1 cellular context compared by ENCODE assay signal in the genomic region with DNA sequence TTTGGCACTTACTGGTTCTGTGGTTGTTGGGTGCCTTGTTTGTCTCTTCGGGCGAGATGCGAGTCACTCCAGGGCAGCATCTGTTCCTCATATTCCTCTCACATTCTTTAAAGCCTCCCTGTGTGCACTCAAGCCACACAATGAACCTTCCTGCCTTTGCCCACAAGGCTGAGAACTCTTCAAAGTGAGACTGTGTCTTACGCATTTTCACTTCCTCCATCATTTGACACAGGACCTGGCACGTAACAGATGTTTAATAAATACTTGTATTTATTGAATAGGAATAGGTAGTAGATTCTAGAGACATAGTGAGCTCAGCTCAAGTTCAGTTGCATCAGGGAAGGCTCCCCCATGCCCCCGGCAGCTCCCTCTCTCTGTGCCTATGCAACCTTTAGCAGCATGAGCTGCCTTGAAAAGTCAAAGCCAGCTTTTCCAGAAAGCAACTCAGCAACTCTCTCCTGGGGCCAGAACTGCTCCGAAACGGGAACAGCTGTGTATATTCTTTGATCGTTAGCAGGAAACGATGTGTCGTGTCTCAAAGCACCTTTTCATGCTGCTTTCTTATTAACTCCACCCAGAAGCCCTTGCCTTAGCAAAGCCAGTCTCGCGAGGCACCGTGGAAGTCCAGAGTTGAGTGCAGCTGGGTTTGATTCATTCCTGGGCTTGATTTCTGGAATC.
TF ChIP-seq lines count a peak whose summit lies in the region.

No MANE protein-coding gene starts in this region.

TF ChIP-seq in GM12878, 131 proteins besides CTCF, POLR2A, EP300 and RAD21 (continued from another document and continues in another):
- TF ChIP-seq, protein P1, sequence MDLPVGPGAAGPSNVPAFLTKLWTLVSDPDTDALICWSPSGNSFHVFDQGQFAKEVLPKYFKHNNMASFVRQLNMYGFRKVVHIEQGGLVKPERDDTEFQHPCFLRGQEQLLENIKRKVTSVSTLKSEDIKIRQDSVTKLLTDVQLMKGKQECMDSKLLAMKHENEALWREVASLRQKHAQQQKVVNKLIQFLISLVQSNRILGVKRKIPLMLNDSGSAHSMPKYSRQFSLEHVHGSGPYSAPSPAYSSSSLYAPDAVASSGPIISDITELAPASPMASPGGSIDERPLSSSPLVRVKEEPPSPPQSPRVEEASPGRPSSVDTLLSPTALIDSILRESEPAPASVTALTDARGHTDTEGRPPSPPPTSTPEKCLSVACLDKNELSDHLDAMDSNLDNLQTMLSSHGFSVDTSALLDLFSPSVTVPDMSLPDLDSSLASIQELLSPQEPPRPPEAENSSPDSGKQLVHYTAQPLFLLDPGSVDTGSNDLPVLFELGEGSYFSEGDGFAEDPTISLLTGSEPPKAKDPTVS (IDR thresholded peaks at IDR 0.05; ENCODE audit: low read depth, low read length) = no peak
- TF ChIP-seq ZSCAN29 (IDR thresholded peaks at IDR 0.05) = no peak
- TF ChIP-seq TBL1XR1 (IDR thresholded peaks at IDR 0.05; ENCODE audit: low read depth, low read length) = peak; percentile 94; the same call in 1 of the 2 replicates
- TF ChIP-seq, protein P2, sequence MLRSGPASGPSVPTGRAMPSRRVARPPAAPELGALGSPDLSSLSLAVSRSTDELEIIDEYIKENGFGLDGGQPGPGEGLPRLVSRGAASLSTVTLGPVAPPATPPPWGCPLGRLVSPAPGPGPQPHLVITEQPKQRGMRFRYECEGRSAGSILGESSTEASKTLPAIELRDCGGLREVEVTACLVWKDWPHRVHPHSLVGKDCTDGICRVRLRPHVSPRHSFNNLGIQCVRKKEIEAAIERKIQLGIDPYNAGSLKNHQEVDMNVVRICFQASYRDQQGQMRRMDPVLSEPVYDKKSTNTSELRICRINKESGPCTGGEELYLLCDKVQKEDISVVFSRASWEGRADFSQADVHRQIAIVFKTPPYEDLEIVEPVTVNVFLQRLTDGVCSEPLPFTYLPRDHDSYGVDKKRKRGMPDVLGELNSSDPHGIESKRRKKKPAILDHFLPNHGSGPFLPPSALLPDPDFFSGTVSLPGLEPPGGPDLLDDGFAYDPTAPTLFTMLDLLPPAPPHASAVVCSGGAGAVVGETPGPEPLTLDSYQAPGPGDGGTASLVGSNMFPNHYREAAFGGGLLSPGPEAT (IDR thresholded peaks at IDR 0.05; ENCODE audit: low read depth) = peak; percentile 98
- TF ChIP-seq SMC3 (IDR thresholded peaks at IDR 0.05; ENCODE audit: borderline replicate concordance, low read length) = no peak
- no peak for TF ChIP-seq PAX8 (IDR thresholded peaks at IDR 0.05)
- TF ChIP-seq EGR1 (IDR thresholded peaks at IDR 0.05; ENCODE audit: borderline replicate concordance in 1 of 2, low read depth in 2 of 2, low read length in 2 of 2) = no peak
- peak; percentile 16; the same call in 1 of the 2 replicates for TF ChIP-seq JUND (IDR thresholded peaks at IDR 0.05; ENCODE audit: low read depth, low read length)
- TF ChIP-seq, protein P3, sequence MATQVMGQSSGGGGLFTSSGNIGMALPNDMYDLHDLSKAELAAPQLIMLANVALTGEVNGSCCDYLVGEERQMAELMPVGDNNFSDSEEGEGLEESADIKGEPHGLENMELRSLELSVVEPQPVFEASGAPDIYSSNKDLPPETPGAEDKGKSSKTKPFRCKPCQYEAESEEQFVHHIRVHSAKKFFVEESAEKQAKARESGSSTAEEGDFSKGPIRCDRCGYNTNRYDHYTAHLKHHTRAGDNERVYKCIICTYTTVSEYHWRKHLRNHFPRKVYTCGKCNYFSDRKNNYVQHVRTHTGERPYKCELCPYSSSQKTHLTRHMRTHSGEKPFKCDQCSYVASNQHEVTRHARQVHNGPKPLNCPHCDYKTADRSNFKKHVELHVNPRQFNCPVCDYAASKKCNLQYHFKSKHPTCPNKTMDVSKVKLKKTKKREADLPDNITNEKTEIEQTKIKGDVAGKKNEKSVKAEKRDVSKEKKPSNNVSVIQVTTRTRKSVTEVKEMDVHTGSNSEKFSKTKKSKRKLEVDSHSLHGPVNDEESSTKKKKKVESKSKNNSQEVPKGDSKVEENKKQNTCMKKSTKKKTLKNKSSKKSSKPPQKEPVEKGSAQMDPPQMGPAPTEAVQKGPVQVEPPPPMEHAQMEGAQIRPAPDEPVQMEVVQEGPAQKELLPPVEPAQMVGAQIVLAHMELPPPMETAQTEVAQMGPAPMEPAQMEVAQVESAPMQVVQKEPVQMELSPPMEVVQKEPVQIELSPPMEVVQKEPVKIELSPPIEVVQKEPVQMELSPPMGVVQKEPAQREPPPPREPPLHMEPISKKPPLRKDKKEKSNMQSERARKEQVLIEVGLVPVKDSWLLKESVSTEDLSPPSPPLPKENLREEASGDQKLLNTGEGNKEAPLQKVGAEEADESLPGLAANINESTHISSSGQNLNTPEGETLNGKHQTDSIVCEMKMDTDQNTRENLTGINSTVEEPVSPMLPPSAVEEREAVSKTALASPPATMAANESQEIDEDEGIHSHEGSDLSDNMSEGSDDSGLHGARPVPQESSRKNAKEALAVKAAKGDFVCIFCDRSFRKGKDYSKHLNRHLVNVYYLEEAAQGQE (IDR thresholded peaks at IDR 0.05; ENCODE audit: low read depth, low read length) = no peak
- peak; percentile 36 for TF ChIP-seq POLR2AphosphoS5 (IDR thresholded peaks at IDR 0.05; ENCODE audit: low read length)
- TF ChIP-seq BCL11A (IDR thresholded peaks at IDR 0.05; ENCODE audit: low read depth, low read length) = peak; percentile 95
- no peak for TF ChIP-seq RBBP5 (conservative IDR thresholded peaks at IDR 0.05)
- peak; percentile 83 for TF ChIP-seq ATF7 (IDR thresholded peaks at IDR 0.05; ENCODE audit: low read depth)
- TF ChIP-seq IRF4 (IDR thresholded peaks at IDR 0.05; ENCODE audit: low read depth, low read length) = peak; percentile 76; the same call in 1 of the 2 replicates
- TF ChIP-seq CEBPB (IDR thresholded peaks at IDR 0.05; ENCODE audit: borderline replicate concordance in 1 of 2, low read depth in 2 of 2, low read length in 2 of 2) = no peak
- no peak for TF ChIP-seq KAT2A (conservative IDR thresholded peaks at IDR 0.05; ENCODE audit: control insufficient read depth, low read depth, low read length)
- TF ChIP-seq RFX5 (IDR thresholded peaks at IDR 0.05; ENCODE audit: low read depth, low read length) = no peak
- TF ChIP-seq, protein P4, sequence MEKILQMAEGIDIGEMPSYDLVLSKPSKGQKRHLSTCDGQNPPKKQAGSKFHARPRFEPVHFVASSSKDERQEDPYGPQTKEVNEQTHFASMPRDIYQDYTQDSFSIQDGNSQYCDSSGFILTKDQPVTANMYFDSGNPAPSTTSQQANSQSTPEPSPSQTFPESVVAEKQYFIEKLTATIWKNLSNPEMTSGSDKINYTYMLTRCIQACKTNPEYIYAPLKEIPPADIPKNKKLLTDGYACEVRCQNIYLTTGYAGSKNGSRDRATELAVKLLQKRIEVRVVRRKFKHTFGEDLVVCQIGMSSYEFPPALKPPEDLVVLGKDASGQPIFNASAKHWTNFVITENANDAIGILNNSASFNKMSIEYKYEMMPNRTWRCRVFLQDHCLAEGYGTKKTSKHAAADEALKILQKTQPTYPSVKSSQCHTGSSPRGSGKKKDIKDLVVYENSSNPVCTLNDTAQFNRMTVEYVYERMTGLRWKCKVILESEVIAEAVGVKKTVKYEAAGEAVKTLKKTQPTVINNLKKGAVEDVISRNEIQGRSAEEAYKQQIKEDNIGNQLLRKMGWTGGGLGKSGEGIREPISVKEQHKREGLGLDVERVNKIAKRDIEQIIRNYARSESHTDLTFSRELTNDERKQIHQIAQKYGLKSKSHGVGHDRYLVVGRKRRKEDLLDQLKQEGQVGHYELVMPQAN (conservative IDR thresholded peaks at IDR 0.05) = no peak
- TF ChIP-seq, protein P5, sequence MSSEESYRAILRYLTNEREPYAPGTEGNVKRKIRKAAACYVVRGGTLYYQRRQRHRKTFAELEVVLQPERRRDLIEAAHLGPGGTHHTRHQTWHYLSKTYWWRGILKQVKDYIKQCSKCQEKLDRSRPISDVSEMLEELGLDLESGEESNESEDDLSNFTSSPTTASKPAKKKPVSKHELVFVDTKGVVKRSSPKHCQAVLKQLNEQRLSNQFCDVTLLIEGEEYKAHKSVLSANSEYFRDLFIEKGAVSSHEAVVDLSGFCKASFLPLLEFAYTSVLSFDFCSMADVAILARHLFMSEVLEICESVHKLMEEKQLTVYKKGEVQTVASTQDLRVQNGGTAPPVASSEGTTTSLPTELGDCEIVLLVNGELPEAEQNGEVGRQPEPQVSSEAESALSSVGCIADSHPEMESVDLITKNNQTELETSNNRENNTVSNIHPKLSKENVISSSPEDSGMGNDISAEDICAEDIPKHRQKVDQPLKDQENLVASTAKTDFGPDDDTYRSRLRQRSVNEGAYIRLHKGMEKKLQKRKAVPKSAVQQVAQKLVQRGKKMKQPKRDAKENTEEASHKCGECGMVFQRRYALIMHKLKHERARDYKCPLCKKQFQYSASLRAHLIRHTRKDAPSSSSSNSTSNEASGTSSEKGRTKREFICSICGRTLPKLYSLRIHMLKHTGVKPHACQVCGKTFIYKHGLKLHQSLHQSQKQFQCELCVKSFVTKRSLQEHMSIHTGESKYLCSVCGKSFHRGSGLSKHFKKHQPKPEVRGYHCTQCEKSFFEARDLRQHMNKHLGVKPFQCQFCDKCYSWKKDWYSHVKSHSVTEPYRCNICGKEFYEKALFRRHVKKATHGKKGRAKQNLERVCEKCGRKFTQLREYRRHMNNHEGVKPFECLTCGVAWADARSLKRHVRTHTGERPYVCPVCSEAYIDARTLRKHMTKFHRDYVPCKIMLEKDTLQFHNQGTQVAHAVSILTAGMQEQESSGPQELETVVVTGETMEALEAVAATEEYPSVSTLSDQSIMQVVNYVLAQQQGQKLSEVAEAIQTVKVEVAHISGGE (CRISPR knock-in tag; IDR thresholded peaks at IDR 0.05) = no peak
- no peak for TF ChIP-seq NFXL1 (IDR thresholded peaks at IDR 0.05; ENCODE audit: borderline replicate concordance)
- TF ChIP-seq, protein P6, sequence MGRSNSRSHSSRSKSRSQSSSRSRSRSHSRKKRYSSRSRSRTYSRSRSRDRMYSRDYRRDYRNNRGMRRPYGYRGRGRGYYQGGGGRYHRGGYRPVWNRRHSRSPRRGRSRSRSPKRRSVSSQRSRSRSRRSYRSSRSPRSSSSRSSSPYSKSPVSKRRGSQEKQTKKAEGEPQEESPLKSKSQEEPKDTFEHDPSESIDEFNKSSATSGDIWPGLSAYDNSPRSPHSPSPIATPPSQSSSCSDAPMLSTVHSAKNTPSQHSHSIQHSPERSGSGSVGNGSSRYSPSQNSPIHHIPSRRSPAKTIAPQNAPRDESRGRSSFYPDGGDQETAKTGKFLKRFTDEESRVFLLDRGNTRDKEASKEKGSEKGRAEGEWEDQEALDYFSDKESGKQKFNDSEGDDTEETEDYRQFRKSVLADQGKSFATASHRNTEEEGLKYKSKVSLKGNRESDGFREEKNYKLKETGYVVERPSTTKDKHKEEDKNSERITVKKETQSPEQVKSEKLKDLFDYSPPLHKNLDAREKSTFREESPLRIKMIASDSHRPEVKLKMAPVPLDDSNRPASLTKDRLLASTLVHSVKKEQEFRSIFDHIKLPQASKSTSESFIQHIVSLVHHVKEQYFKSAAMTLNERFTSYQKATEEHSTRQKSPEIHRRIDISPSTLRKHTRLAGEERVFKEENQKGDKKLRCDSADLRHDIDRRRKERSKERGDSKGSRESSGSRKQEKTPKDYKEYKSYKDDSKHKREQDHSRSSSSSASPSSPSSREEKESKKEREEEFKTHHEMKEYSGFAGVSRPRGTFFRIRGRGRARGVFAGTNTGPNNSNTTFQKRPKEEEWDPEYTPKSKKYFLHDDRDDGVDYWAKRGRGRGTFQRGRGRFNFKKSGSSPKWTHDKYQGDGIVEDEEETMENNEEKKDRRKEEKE (IDR thresholded peaks at IDR 0.05) = no peak
- peak; percentile 84 for TF ChIP-seq GATAD2B (conservative IDR thresholded peaks at IDR 0.05; ENCODE audit: low read depth)
- TF ChIP-seq, protein P7, sequence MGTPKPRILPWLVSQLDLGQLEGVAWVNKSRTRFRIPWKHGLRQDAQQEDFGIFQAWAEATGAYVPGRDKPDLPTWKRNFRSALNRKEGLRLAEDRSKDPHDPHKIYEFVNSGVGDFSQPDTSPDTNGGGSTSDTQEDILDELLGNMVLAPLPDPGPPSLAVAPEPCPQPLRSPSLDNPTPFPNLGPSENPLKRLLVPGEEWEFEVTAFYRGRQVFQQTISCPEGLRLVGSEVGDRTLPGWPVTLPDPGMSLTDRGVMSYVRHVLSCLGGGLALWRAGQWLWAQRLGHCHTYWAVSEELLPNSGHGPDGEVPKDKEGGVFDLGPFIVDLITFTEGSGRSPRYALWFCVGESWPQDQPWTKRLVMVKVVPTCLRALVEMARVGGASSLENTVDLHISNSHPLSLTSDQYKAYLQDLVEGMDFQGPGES (IDR thresholded peaks at IDR 0.05) = no peak
- TF ChIP-seq, protein P8, sequence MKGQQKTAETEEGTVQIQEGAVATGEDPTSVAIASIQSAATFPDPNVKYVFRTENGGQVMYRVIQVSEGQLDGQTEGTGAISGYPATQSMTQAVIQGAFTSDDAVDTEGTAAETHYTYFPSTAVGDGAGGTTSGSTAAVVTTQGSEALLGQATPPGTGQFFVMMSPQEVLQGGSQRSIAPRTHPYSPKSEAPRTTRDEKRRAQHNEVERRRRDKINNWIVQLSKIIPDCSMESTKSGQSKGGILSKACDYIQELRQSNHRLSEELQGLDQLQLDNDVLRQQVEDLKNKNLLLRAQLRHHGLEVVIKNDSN (IDR thresholded peaks at IDR 0.05; ENCODE audit: borderline replicate concordance, extremely low read length, insufficient read depth, low read depth, low read length) = no peak
- TF ChIP-seq YY1 (IDR thresholded peaks at IDR 0.05; ENCODE audit: low read depth, low read length) = peak; percentile 33; the same call in 1 of the 2 replicates
- peak; percentile 61; the same call in 1 of the 2 replicates for TF ChIP-seq ZBED1 (IDR thresholded peaks at IDR 0.05; ENCODE audit: borderline replicate concordance)
- TF ChIP-seq MEF2A (IDR thresholded peaks at IDR 0.05; ENCODE audit: insufficient read depth, low read depth, low read length) = peak; percentile 44; the same call in 1 of the 2 replicates
- TF ChIP-seq KDM1A (IDR thresholded peaks at IDR 0.05; ENCODE audit: borderline replicate concordance) = no peak
- TF ChIP-seq MTA2 (IDR thresholded peaks at IDR 0.05; ENCODE audit: low read depth) = peak; percentile 97
- TF ChIP-seq FOXM1 (IDR thresholded peaks at IDR 0.05; ENCODE audit: low read depth, low read length) = peak; percentile 84
- TF ChIP-seq SUPT20H (IDR thresholded peaks at IDR 0.05; ENCODE audit: borderline replicate concordance, control insufficient read depth, low read depth, low read length) = no peak
- peak; percentile 99 for TF ChIP-seq IKZF1 (conservative IDR thresholded peaks at IDR 0.05)
- TF ChIP-seq, protein P9, sequence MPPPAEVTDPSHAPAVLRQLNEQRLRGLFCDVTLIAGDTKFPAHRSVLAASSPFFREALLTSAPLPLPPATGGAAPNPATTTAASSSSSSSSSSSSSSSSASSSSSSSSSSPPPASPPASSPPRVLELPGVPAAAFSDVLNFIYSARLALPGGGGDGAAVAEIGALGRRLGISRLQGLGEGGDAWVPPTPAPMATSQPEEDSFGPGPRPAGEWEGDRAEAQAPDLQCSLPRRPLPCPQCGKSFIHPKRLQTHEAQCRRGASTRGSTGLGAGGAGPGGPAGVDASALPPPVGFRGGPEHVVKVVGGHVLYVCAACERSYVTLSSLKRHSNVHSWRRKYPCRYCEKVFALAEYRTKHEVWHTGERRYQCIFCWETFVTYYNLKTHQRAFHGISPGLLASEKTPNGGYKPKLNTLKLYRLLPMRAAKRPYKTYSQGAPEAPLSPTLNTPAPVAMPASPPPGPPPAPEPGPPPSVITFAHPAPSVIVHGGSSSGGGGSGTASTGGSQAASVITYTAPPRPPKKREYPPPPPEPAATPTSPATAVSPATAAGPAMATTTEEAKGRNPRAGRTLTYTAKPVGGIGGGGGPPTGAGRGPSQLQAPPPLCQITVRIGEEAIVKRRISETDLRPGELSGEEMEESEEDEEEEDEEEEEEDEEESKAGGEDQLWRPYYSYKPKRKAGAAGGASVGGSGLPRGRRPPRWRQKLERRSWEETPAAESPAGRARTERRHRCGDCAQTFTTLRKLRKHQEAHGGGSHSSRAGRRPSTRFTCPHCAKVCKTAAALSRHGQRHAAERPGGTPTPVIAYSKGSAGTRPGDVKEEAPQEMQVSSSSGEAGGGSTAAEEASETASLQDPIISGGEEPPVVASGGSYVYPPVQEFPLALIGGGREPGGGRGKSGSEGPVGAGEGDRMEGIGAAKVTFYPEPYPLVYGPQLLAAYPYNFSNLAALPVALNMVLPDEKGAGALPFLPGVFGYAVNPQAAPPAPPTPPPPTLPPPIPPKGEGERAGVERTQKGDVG (CRISPR knock-in tag; IDR thresholded peaks at IDR 0.05) = no peak
